Comparison of ENCODE assay signal across 18 cellular contexts in genomic region chr10:12780634-12781601, GRCh38.
A peak's percentile ranks its signal among the peaks of the same experiment; 100 is the strongest.
DNase-seq lines count a peak whose midpoint lies in the region; ATAC-seq, FAIRE-seq and TF ChIP-seq lines count a peak whose summit lies in the region.
"Had no signal": no experiment of that assay in that cellular context is flagged by ENCODE, and none has a peak within 500 bp of the region (broad histone marks: within the 10 kb centered on the region; RNA-seq: fewer than 3 reads in every experiment).

No MANE protein-coding gene starts in this region.

- H3K36me3 Mint-ChIP-seq in activated CD4-positive, alpha-beta memory T cell treated with anti-CD3 and anti-CD28 coated beads for 36 hours: peaks cover 2% of the 10 kb centered on the region
- no peaks in the 10 kb centered on the region for H3K36me3 Mint-ChIP-seq in activated CD4-positive, alpha-beta memory T cell treated with anti-CD3 and anti-CD28 coated beads, Interleukin-2, amount 10 ng/mL, durations not matched to agents 7 days and 5 days (ENCODE audit: low read depth)
- H3K36me3 Mint-ChIP-seq in activated T-cell treated with anti-CD3 and anti-CD28 coated beads, Interleukin-2, amount 50 U/mL, for 72 hours (ENCODE audit: insufficient read depth in 2 of 2): no peaks in the 10 kb centered on the region

- peak overlapping the region; percentile 92 for H3K27ac Mint-ChIP-seq in activated CD4-positive, alpha-beta memory T cell treated with anti-CD3 and anti-CD28 coated beads for 36 hours
- H3K27ac Mint-ChIP-seq in activated CD4-positive, alpha-beta memory T cell treated with anti-CD3 and anti-CD28 coated beads, Interleukin-2, amount 10 ng/mL, durations not matched to agents 7 days and 5 days: no peak overlapping the region
- peak overlapping the region; percentile 78 for H3K27ac Mint-ChIP-seq in activated T-cell treated with anti-CD3 and anti-CD28 coated beads, Interleukin-2, amount 50 U/mL, for 72 hours
- H3K27ac Mint-ChIP-seq: progenitor cell of endocrine pancreas had no signal

- H3K4me3 Mint-ChIP-seq in activated CD4-positive, alpha-beta memory T cell treated with anti-CD3 and anti-CD28 coated beads for 36 hours: peak overlapping the region; percentile 14
- no peak overlapping the region for H3K4me3 Mint-ChIP-seq in activated CD4-positive, alpha-beta memory T cell treated with anti-CD3 and anti-CD28 coated beads, Interleukin-2, amount 10 ng/mL, durations not matched to agents 7 days and 5 days
- H3K4me3 Mint-ChIP-seq in activated T-cell treated with anti-CD3 and anti-CD28 coated beads, Interleukin-2, amount 50 U/mL, for 72 hours: peak overlapping the region; percentile 46 to 62

- no peaks in the 10 kb centered on the region for H3K27me3 Mint-ChIP-seq in activated CD4-positive, alpha-beta memory T cell treated with anti-CD3 and anti-CD28 coated beads for 36 hours
- no peaks in the 10 kb centered on the region for H3K27me3 Mint-ChIP-seq in activated CD4-positive, alpha-beta memory T cell treated with anti-CD3 and anti-CD28 coated beads, Interleukin-2, amount 10 ng/mL, durations not matched to agents 7 days and 5 days
- no peaks in the 10 kb centered on the region for H3K27me3 Mint-ChIP-seq in activated T-cell treated with anti-CD3 and anti-CD28 coated beads, Interleukin-2, amount 50 U/mL, for 72 hours (ENCODE audit: low read depth)
- H3K27me3 Mint-ChIP-seq: progenitor cell of endocrine pancreas had no signal

- no peaks in the 10 kb centered on the region for H3K36me3 ChIP-seq in WERI-Rb-1
- H3K36me3 ChIP-seq: colonic mucosa, esophagus squamous epithelium, upper lobe of right lung had no signal

- DNase-seq in activated CD4-positive, alpha-beta memory T cell treated with anti-CD3 and anti-CD28 coated beads for 36 hours: peak; percentile 75
- DNase-seq in activated CD4-positive, alpha-beta memory T cell treated with anti-CD3 and anti-CD28 coated beads, Interleukin-2, amount 10 ng/mL, durations not matched to agents 7 days and 5 days: no peak
- peak; percentile 44 to 49 for DNase-seq in activated T-cell treated with anti-CD3 and anti-CD28 coated beads, Interleukin-2, amount 50 U/mL, for 72 hours
- DNase-seq in left kidney (ENCODE audit: low read depth, low spot score) (peak; percentile 40), GM12891 (ENCODE audit: insufficient read length, low spot score) (no peak), WERI-Rb-1 (no peak), NCI-H748 (lab: John Stamatoyannopoulos, UW; ENCODE audit: unreplicated experiment) (no peak)
- DNase-seq in stimulated activated CD8-positive, alpha-beta memory T cell treated with anti-CD3 and anti-CD28 coated beads, Interleukin-15, amount 100 ng/mL, for 48 hours (ENCODE audit: low read depth in 2 of 2): peak; percentile 33 to 63
- DNase-seq: activated naive CD4-positive, alpha-beta T cell treated with anti-CD3 and anti-CD28 coated beads, Interleukin-2, amount 50 U/mL, for 16 hours; Caco-2; colonic mucosa; esophagus squamous epithelium; NCI-H1092; NCI-H345; upper lobe of right lung had no signal

- CTCF ChIA-PET in activated CD4-positive, alpha-beta memory T cell treated with anti-CD3 and anti-CD28 coated beads for 36 hours (lab: Charles Lee): interaction anchor here (0.6 to 5.4 kb wide), 11 partner anchors 24 to 514 kb away, joined by 3 to 65 read pairs (median 6); partner anchors contain the start of gene OPTN
- CTCF ChIA-PET in activated CD4-positive, alpha-beta memory T cell treated with anti-CD3 and anti-CD28 coated beads, Interleukin-2, amount 10 ng/mL, durations not matched to agents 7 days and 5 days (lab: Charles Lee): interaction anchor here (1.0 to 2.2 kb wide), 7 partner anchors 11 to 77 kb away, joined by 3 to 7 read pairs (median 4); no protein-coding TSS in a partner anchor

- FAIRE-seq in GM12891 (lab: Jason Lieb, UNC): no peak
- FAIRE-seq: A549 had no signal

- no peak overlapping the region for H3K27ac ChIP-seq in WERI-Rb-1
- H3K27ac ChIP-seq: A549, colonic mucosa, upper lobe of right lung had no signal

- peak; percentile 72 to 80 for ATAC-seq in activated T-cell treated with anti-CD3 and anti-CD28 coated beads, Interleukin-2, amount 50 U/mL, for 72 hours (replicated peaks in 1 of 2)
- ATAC-seq: A549, HCT116, upper lobe of right lung had no signal

- TF ChIP-seq POLR2A in GM12891 (IDR thresholded peaks at IDR 0.05; ENCODE audit: low read depth, low read length): no peak

- H3K27me3 ChIP-seq in WERI-Rb-1 (ENCODE audit: insufficient read depth, low read depth, severe bottlenecking): no peaks in the 10 kb centered on the region
- H3K27me3 ChIP-seq: colonic mucosa, esophagus squamous epithelium, upper lobe of right lung had no signal

- TF ChIP-seq CTCF in WERI-Rb-1 (IDR thresholded peaks at IDR 0.05; ENCODE audit: low read depth, low read length): no peak

- intact Hi-C loops in activated CD4-positive, alpha-beta memory T cell treated with anti-CD3 and anti-CD28 coated beads for 36 hours (cut with micrococcal nuclease): loop anchor here (1.0 to 5.0 kb wide), 6 partner anchors 54 to 738 kb away; partner anchors contain the start of gene UPF2

- POLR2A ChIA-PET in activated CD4-positive, alpha-beta memory T cell treated with anti-CD3 and anti-CD28 coated beads for 36 hours (lab: Charles Lee): interaction anchor here (0.8 to 3.0 kb wide), 6 partner anchors 53 to 657 kb away, joined by 3 to 10 read pairs (median 4); no protein-coding TSS in a partner anchor
- POLR2A ChIA-PET in activated CD4-positive, alpha-beta memory T cell treated with anti-CD3 and anti-CD28 coated beads, Interleukin-2, amount 10 ng/mL, durations not matched to agents 7 days and 5 days (lab: Charles Lee): no interaction called here

- H3K4me1 Mint-ChIP-seq in activated CD4-positive, alpha-beta memory T cell treated with anti-CD3 and anti-CD28 coated beads for 36 hours (ENCODE audit: low read depth): peaks cover 49% of the 10 kb centered on the region
- H3K4me1 Mint-ChIP-seq in activated CD4-positive, alpha-beta memory T cell treated with anti-CD3 and anti-CD28 coated beads, Interleukin-2, amount 10 ng/mL, durations not matched to agents 7 days and 5 days: peaks cover 10% of the 10 kb centered on the region
- H3K4me1 Mint-ChIP-seq in activated T-cell treated with anti-CD3 and anti-CD28 coated beads, Interleukin-2, amount 50 U/mL, for 72 hours (ENCODE audit: low read depth): peaks cover 44% of the 10 kb centered on the region

- no peaks in the 10 kb centered on the region for H3K9me3 ChIP-seq in WERI-Rb-1 (ENCODE audit: severe bottlenecking)
- H3K9me3 ChIP-seq: A549, Caco-2, colonic mucosa, esophagus squamous epithelium, upper lobe of right lung had no signal

- no peak overlapping the region for H3K4me3 ChIP-seq in WERI-Rb-1 (ENCODE audit: low read depth, low read length)
- H3K4me3 ChIP-seq: A549, colonic mucosa, esophagus squamous epithelium, upper lobe of right lung had no signal

- H3K9me3 Mint-ChIP-seq in activated CD4-positive, alpha-beta memory T cell treated with anti-CD3 and anti-CD28 coated beads for 36 hours: no peaks in the 10 kb centered on the region
- H3K9me3 Mint-ChIP-seq in activated CD4-positive, alpha-beta memory T cell treated with anti-CD3 and anti-CD28 coated beads, Interleukin-2, amount 10 ng/mL, durations not matched to agents 7 days and 5 days: no peaks in the 10 kb centered on the region
- H3K9me3 Mint-ChIP-seq in activated T-cell treated with anti-CD3 and anti-CD28 coated beads, Interleukin-2, amount 50 U/mL, for 72 hours: no peaks in the 10 kb centered on the region

TF ChIP-seq in GM12891, 5 proteins besides CTCF, POLR2A, EP300 and RAD21:
- TF ChIP-seq POLR2AphosphoS5 (IDR thresholded peaks at IDR 0.05; ENCODE audit: low read depth, low read length) (no peak), SPI1 (IDR thresholded peaks at IDR 0.05; ENCODE audit: low read depth, low read length) (no peak)
TF ChIP-seq in GM12891: peak in this region for 0.

Comparison
In these comparisons a context has a peak if more than half of its experiments do, and no peak if none do; other contexts are left out.
1. DNase-seq: peak in activated CD4-positive, alpha-beta memory T cell treated with anti-CD3 and anti-CD28 coated beads for 36 hours (single experiment), activated T-cell treated with anti-CD3 and anti-CD28 coated beads, Interleukin-2, amount 50 U/mL, for 72 hours (2 of 2), left kidney (single experiment) and stimulated activated CD8-positive, alpha-beta memory T cell treated with anti-CD3 and anti-CD28 coated beads, Interleukin-15, amount 100 ng/mL, for 48 hours (2 of 2); none in activated CD4-positive, alpha-beta memory T cell treated with anti-CD3 and anti-CD28 coated beads, Interleukin-2, amount 10 ng/mL, durations not matched to agents 7 days and 5 days (single experiment), GM12891 (single experiment), WERI-Rb-1 (single experiment) and NCI-H748 (single experiment).